Comparison of ENCODE assay signal across 1 cellular context in the genomic region with DNA sequence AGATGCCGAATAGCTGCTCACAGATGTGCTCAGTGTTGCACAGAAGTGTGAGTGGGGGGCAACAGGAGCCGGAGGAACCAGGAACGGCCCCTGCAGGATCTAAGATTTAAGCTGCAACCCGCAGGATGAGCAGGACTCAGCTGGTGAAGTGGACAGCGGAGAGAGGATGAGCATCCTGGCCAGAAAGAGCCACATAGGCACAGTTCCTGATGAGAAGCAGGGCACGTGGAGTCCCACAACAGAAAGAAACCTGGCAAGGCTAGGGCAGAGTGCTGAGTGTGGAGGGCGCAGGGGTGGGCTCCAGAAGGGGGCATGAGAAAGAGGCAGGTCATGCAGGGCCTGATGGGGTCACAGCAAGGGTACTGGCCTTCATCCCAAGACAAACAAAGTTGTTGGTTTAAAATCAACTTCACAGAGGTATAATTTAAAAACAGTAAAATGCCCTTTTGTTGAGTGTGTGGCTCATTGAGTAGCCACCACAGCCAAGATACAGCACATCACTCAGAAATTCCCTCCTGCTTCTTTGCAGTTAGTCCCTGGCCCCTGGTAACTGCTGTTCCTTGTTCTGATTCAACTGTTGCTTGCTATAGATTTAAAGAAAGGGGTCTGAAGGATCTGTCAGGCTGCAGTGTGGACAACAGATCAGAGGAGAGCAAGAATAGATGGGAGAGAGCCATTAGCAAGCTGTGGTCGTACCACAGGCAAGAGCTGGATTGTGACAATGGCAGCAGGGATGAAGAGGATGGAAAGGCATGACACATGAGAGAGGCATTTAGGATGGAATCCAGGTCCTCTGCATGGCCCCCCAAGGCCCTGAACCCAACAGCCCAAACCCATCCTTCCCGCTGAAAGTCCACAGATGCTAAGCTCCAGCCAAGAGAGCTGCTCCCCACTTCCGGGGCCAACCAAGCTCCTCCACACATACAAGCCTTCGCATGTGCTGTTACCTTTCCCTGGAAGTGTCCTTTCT.
TF ChIP-seq lines count a peak whose summit lies in the region.

No MANE protein-coding gene starts in this region.

TF ChIP-seq in IMR-90, 13 proteins besides CTCF, POLR2A, EP300 and RAD21:
- no peak for TF ChIP-seq MXI1 (IDR thresholded peaks at IDR 0.05; ENCODE audit: borderline replicate concordance, low read depth, low read length)
- no peak for TF ChIP-seq RCOR1 (IDR thresholded peaks at IDR 0.05; ENCODE audit: insufficient replicate concordance, low read length)
- no peak for TF ChIP-seq NFE2L2 (IDR thresholded peaks at IDR 0.05; ENCODE audit: low read depth, low read length)
